ENCODE assay signal across 8 cellular contexts in the genomic region with DNA sequence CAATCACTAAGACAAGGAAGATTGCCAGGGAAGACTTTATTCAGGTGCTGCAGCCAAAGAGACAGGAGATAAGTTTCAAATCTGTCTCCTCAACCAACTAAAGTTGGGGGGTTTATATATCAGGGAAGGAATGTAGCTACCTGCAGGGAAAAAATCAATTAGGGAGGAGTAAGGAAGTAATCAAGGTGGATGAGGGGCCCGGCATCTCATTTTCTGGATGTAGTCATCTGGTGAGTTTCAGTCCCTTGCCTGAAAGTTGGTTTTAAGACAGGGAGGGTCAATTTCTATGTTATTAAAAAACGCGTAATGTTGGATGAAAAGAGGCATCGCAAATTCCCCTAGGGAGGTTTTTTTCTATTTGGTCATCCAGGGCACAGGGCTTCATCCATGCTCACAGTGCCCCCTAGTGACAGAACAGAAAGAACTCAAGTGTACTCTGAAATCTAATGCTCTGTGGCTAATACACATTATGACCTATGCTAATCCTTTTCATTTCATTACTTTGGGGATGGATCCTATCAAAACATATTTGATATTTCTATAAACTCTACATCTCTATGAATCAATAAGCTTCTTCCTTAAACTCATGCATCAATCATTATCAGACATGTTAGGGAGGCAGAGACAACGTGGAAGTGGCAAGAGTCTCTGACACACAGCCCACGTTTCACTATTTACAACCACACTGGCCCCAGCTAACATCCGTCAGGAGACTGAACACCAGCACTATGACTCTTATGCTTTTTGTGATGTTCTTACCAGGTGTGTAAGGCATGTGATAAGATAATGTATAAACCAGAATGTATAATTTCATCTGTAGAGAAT.
DNase-seq lines count a peak whose midpoint lies in the region; ATAC-seq and TF ChIP-seq lines count a peak whose summit lies in the region.

No MANE protein-coding gene starts in this region.

- no peaks in the 10 kb centered on the region for H3K27me3 ChIP-seq in heart left ventricle
- H3K27me3 ChIP-seq in right atrium auricular region = no peaks in the 10 kb centered on the region

- DNase-seq in heart left ventricle (no peak), right atrium auricular region (ENCODE audit: low spot score) (no peak), HPDE6-E6E7 (ENCODE audit: extremely low spot score) (peak; percentile 53), NOMO-1 treated with dmso at 0.1 percent for 144 hours (lab: John Stamatoyannopoulos, UW; ENCODE audit: unreplicated experiment) (peak; percentile 42), choroid plexus epithelial cell (ENCODE audit: low read depth) (peak; percentile 72), mucosa of descending colon (peak in 1 of 3 donors; percentile 10), omental fat pad (ENCODE audit: low spot score) (no peak)

- no peak for TF ChIP-seq POLR2A in heart left ventricle (IDR thresholded peaks at IDR 0.05)

- H3K27ac ChIP-seq in heart left ventricle (no peak overlapping the region), right atrium auricular region (no peak overlapping the region)

- H3K4me1 ChIP-seq in heart left ventricle = peaks cover 0 to 4% (median 0%) of the 10 kb centered on the region in 12 donors
- H3K4me1 ChIP-seq in right atrium auricular region = no peaks in the 10 kb centered on the region
- H3K4me1 ChIP-seq in mucosa of descending colon (ENCODE audit: low read depth) = no peaks in the 10 kb centered on the region

- no peak for ATAC-seq in heart left ventricle
- peak; percentile 84 for ATAC-seq in GM21529 (IDR thresholded peaks at IDR 0.05; ENCODE audit: unreplicated experiment)
- ATAC-seq in mucosa of descending colon = peak; percentile 64
- ATAC-seq in omental fat pad (ENCODE audit: low FRiP score) = no peak

- TF ChIP-seq CTCF in heart left ventricle (IDR thresholded peaks at IDR 0.05) (peak in 10 of 12 donors; percentile 9 to 58 (median 44)), right atrium auricular region (IDR thresholded peaks at IDR 0.05) (peak in 1 of 2 donors; percentile 59), choroid plexus epithelial cell (conservative IDR thresholded peaks at IDR 0.05; ENCODE audit: low read depth, low read length) (peak; percentile 71), mucosa of descending colon (IDR thresholded peaks at IDR 0.05) (no peak), omental fat pad (IDR thresholded peaks at IDR 0.05) (no peak)

- WGBS in heart left ventricle, 4 donors = 29 to 36% (median 31%) methylated on average over 7 of the region's 7 CpGs

- no peaks in the 10 kb centered on the region for H3K36me3 ChIP-seq in heart left ventricle
- no peaks in the 10 kb centered on the region for H3K36me3 ChIP-seq in right atrium auricular region
- no peaks in the 10 kb centered on the region for H3K36me3 ChIP-seq in mucosa of descending colon (ENCODE audit: low read depth)

- intact Hi-C loops in heart left ventricle (cut with DNase I) (loop anchor here in 1 of 10 donors (5.0 kb wide), 1 partner anchor 861 kb away; no protein-coding TSS in a partner anchor), mucosa of descending colon (cut with DNase I, micrococcal nuclease) (no loop called here)

- H3K9me3 ChIP-seq in heart left ventricle (no peaks in the 10 kb centered on the region), right atrium auricular region (no peaks in the 10 kb centered on the region), mucosa of descending colon (no peaks in the 10 kb centered on the region)

- no peak overlapping the region for H3K4me3 ChIP-seq in heart left ventricle
- H3K4me3 ChIP-seq in right atrium auricular region = no peak overlapping the region
- no peak overlapping the region for H3K4me3 ChIP-seq in choroid plexus epithelial cell (ENCODE audit: low read depth, low read length)
- H3K4me3 ChIP-seq in mucosa of descending colon = no peak overlapping the region

Comparison
In these comparisons a context has a peak if more than half of its experiments do, and no peak if none do; other contexts are left out.
1. ATAC-seq: peak in GM21529 (single experiment) and mucosa of descending colon (single experiment); none in heart left ventricle (0 of 4) and omental fat pad (single experiment).
2. DNase-seq: peak in HPDE6-E6E7 (single experiment), NOMO-1 treated with dmso at 0.1 percent for 144 hours (single experiment) and choroid plexus epithelial cell (single experiment); none in heart left ventricle (0 of 5), right atrium auricular region (single experiment) and omental fat pad (single experiment).
3. CTCF ChIP-seq: peak in heart left ventricle (10 of 12) and choroid plexus epithelial cell (single experiment); none in mucosa of descending colon (single experiment) and omental fat pad (0 of 3).